In the genomic region with DNA sequence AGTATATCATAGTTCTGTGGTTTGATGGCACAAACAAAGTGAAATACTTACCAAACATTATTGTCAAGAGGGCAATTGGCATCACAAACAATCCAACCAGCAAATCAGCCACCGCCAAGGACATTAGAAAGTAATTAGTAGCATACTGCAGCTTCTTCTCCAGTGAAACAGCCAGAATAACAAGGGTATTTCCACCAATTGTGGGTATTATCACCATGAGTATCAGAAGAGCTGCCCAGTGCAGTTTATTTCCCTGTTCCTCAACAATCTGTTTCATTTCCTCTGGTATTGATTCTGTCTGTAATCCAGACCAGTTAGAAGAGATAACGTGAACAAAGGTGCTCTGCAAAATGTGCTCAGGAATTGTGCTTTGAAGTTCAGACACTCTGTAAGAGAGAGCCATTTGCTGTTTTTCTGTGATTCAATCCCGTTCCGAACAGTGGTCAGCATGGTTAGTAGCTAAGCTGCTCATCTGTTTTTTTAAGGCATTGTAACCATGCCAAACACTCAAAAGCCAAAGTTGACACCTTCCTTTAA, we compare ENCODE assay signal across 12 cellular contexts.
A peak's percentile ranks its signal among the peaks of the same experiment; 100 is the strongest.
DNase-seq lines count a peak whose midpoint lies in the region; ATAC-seq and TF ChIP-seq lines count a peak whose summit lies in the region.
"Had no signal": no experiment of that assay in that cellular context is flagged by ENCODE, and none has a peak within 500 bp of the region (broad histone marks: within the 10 kb centered on the region; RNA-seq: fewer than 3 reads in every experiment).

No MANE protein-coding gene starts in this region.

- DNase-seq in NCI-H510A treated with DMSO at 0.1 percent for 48 hours (lab: John Stamatoyannopoulos, UW) (peak; percentile 82), NCI-H510A (lab: John Stamatoyannopoulos, UW) (no peak), brain microvascular endothelial cell (peak; percentile 39), kidney glomerular epithelial cell (lab: John Stamatoyannopoulos, UW) (peak; percentile 83), NCI-H748 treated with DMSO at 0.1 percent for 48 hours (lab: John Stamatoyannopoulos, UW) (no peak), anterior cingulate cortex (lab: John Stamatoyannopoulos, UW) (no peak)
- DNase-seq: activated B cell treated with CpG ODN at 0.5 μM for 24 hours, aorta, immature natural killer cell, NCI-H524 had no signal

- no peaks in the 10 kb centered on the region for H3K27me3 ChIP-seq in brain microvascular endothelial cell (replicated peaks)
- no peaks in the 10 kb centered on the region for H3K27me3 ChIP-seq in subcutaneous abdominal adipose tissue (ENCODE audit: control insufficient read depth in 5 of 5, insufficient read depth in 4 of 5, low read length in 5 of 5)

- H3K9ac ChIP-seq in subcutaneous abdominal adipose tissue (ENCODE audit: low read length in 5 of 5) = peak overlapping the region; percentile 2 to 62 (median 31)

- H3K9me3 ChIP-seq in subcutaneous abdominal adipose tissue (ENCODE audit: control insufficient read depth in 5 of 5, low read length in 5 of 5) = no peaks in the 10 kb centered on the region

- in situ Hi-C loops in brain microvascular endothelial cell (cut with HindIII; ENCODE audit: low pct_ligation_motif_present, low sequenced_read_pairs) = no loop called here

- peaks cover 0 to 16% (median 4%) of the 10 kb centered on the region in 5 donors for H3K4me1 ChIP-seq in subcutaneous abdominal adipose tissue (ENCODE audit: control insufficient read depth in 5 of 5, insufficient read depth in 5 of 5, low read length in 5 of 5)

- TF ChIP-seq CTCF in brain microvascular endothelial cell (IDR thresholded peaks at IDR 0.05; ENCODE audit: low read depth, low read length, missing control alignments) = no peak

- H3K36me3 ChIP-seq in brain microvascular endothelial cell (replicated peaks) = no peaks in the 10 kb centered on the region
- H3K36me3 ChIP-seq in subcutaneous abdominal adipose tissue (ENCODE audit: control insufficient read depth in 5 of 5, insufficient read depth in 5 of 5, low read length in 5 of 5) = peaks cover 0 to 2% (median 0%) of the 10 kb centered on the region in 5 donors

- H3K4me3 ChIP-seq in brain microvascular endothelial cell (ENCODE audit: low read depth, low read length) = no peak overlapping the region
- H3K4me3 ChIP-seq in subcutaneous abdominal adipose tissue (ENCODE audit: low read depth in 1 of 5, low read length in 5 of 5) = peak overlapping the region; percentile 37 to 52 (median 40)

- H3K27ac ChIP-seq in brain microvascular endothelial cell = peak overlapping the region; percentile 31
- no peak overlapping the region for H3K27ac ChIP-seq in subcutaneous abdominal adipose tissue (ENCODE audit: low read depth, low read length)

- ATAC-seq in HG02884 (IDR thresholded peaks at IDR 0.05; ENCODE audit: unreplicated experiment) = no peak

Comparison
In these comparisons a context has a peak if more than half of its experiments do, and no peak if none do; other contexts are left out.
1. DNase-seq: peak in NCI-H510A treated with DMSO at 0.1 percent for 48 hours (single experiment), brain microvascular endothelial cell (single experiment) and kidney glomerular epithelial cell (single experiment); none in NCI-H510A (single experiment), NCI-H748 treated with DMSO at 0.1 percent for 48 hours (single experiment) and anterior cingulate cortex (0 of 58).